Comparison of ENCODE assay signal across 20 cellular contexts in genomic region chr1:219963432-219963831, GRCh38. TPM values are rescaled to one million over a fixed set of nuclear protein-coding genes. Genes with fewer than 3 reads are reported as not detected.
DNase-seq lines count a peak whose midpoint lies in the region; ATAC-seq and TF ChIP-seq lines count a peak whose summit lies in the region.
"Had no signal": no experiment of that assay in that cellular context is flagged by ENCODE, and none has a peak within 500 bp of the region (broad histone marks: within the 10 kb centered on the region; RNA-seq: fewer than 3 reads in every experiment).

No MANE protein-coding gene starts in this region.

- no peak overlapping the region for H3K27ac ChIP-seq in liver (ENCODE audit: low read depth in 1 of 2, low read length in 2 of 2)
- H3K27ac ChIP-seq in GM23338 (ENCODE audit: low read depth) = no peak overlapping the region
- H3K27ac ChIP-seq: BLaER1 treated with 17β-estradiol and CSF1 and Interleukin-3, amounts not matched to agents 10 nM and 100 nM had no signal

- TF ChIP-seq RAD21 in liver (IDR thresholded peaks at IDR 0.05) = peak in 1 of 2 donors; percentile 20

- no peak overlapping the region for H3K4me3 ChIP-seq in liver (ENCODE audit: low read depth in 1 of 3, low read length in 3 of 3)
- H3K4me3 ChIP-seq in GM23338 = no peak overlapping the region
- H3K4me3 ChIP-seq: BLaER1 treated with 17β-estradiol and CSF1 and Interleukin-3, amounts not matched to agents 10 nM and 100 nM; GM12878 had no signal

- H2AFZ ChIP-seq in GM23338 = no peak overlapping the region

- no peaks in the 10 kb centered on the region for H3K79me2 ChIP-seq in GM23338 (replicated peaks; ENCODE audit: insufficient read depth)

- H3K9ac ChIP-seq in liver (ENCODE audit: low read depth in 1 of 2, low read length in 2 of 2) = no peak overlapping the region
- H3K9ac ChIP-seq: BLaER1 treated with 17β-estradiol and CSF1 and Interleukin-3, amounts not matched to agents 10 nM and 100 nM had no signal

- no peaks in the 10 kb centered on the region for H3K9me3 Mint-ChIP-seq in GM23338

- ATAC-seq in GM23338 (no peak), HG03108 (IDR thresholded peaks at IDR 0.05; ENCODE audit: unreplicated experiment) (no peak)
- ATAC-seq: GM12878, HCT116 had no signal

- WGBS in liver = 49% methylated on average over 7 of the region's 7 CpGs

- no peak overlapping the region for H3K4me3 Mint-ChIP-seq in GM23338

- H3K4me1 Mint-ChIP-seq in GM23338 = peaks cover 3% of the 10 kb centered on the region; the same call in 1 of the 3 replicates

- H3K36me3 Mint-ChIP-seq in GM23338 (ENCODE audit: low read depth) = peaks cover 9% of the 10 kb centered on the region; the same call in 2 of the 3 replicates

- H3K27me3 ChIP-seq in liver (ENCODE audit: control insufficient read depth in 4 of 4, insufficient read depth in 4 of 4, low read length in 3 of 4) (no peaks in the 10 kb centered on the region), GM23338 (ENCODE audit: insufficient read depth) (no peaks in the 10 kb centered on the region)
- H3K27me3 ChIP-seq: BLaER1 treated with 17β-estradiol and CSF1 and Interleukin-3, amounts not matched to agents 10 nM and 100 nM had no signal

- peaks cover 0 to 8% (median 4%) of the 10 kb centered on the region in 4 donors for H3K36me3 ChIP-seq in liver (ENCODE audit: control insufficient read depth in 4 of 4, insufficient read depth in 3 of 4, low read depth in 1 of 4, low read length in 3 of 4)
- H3K36me3 ChIP-seq in GM23338 (ENCODE audit: insufficient read depth) = no peaks in the 10 kb centered on the region

- H3F3A ChIP-seq in GM23338 (replicated peaks; ENCODE audit: low read depth) = no peaks in the 10 kb centered on the region

- no peak overlapping the region for H3K27ac Mint-ChIP-seq in GM23338

- peaks cover 1% of the 10 kb centered on the region for H3K27me3 Mint-ChIP-seq in GM23338 (ENCODE audit: insufficient read depth, low read depth, poor library complexity)

- in situ Hi-C loops in GM13976 (cut with MboI; ENCODE audit: low sequenced_read_pairs, unreplicated experiment) = no loop called here

- H4K20me1 ChIP-seq in GM23338 (replicated peaks; ENCODE audit: insufficient read depth) = no peaks in the 10 kb centered on the region
- H4K20me1 ChIP-seq: BLaER1 treated with 17β-estradiol and CSF1 and Interleukin-3, amounts not matched to agents 10 nM and 100 nM had no signal

- H3K4me1 ChIP-seq in liver (ENCODE audit: control insufficient read depth in 4 of 4, insufficient read depth in 4 of 4, low read length in 3 of 4) (peaks cover 0 to 22% (median 3%) of the 10 kb centered on the region in 4 donors), GM23338 (ENCODE audit: insufficient read depth) (no peaks in the 10 kb centered on the region; the same call in 1 of the 2 replicates)
- H3K4me1 ChIP-seq: BLaER1 treated with 17β-estradiol and CSF1 and Interleukin-3, amounts not matched to agents 10 nM and 100 nM had no signal

- no peak overlapping the region for H3K4me2 ChIP-seq in GM23338
- H3K4me2 ChIP-seq: BLaER1 treated with 17β-estradiol and CSF1 and Interleukin-3, amounts not matched to agents 10 nM and 100 nM had no signal

- no peaks in the 10 kb centered on the region for H3K9me3 ChIP-seq in liver (ENCODE audit: control insufficient read depth in 4 of 4, low read length in 3 of 4)
- H3K9me3 ChIP-seq: BLaER1 treated with 17β-estradiol and CSF1 and Interleukin-3, amounts not matched to agents 10 nM and 100 nM had no signal

- DNase-seq in SHP77 (lab: John Stamatoyannopoulos, UW) (peak; percentile 28 to 41), SHP77 treated with DMSO at 0.1 percent for 48 hours (lab: John Stamatoyannopoulos, UW) (no peak), amniotic epithelial cell (ENCODE audit: low read depth) (peak; percentile 2), GM23338 (ENCODE audit: low spot score) (no peak), GM13976 (ENCODE audit: low spot score) (no peak)
- DNase-seq: GF-D8, GOT3, KBM-7, NCI-H1417, NCI-H187, NCI-H226, NCI-H526 treated with DMSO at 0.1 percent for 48 hours, OCI-M1, T-helper 1 cell had no signal

- H3K9me2 ChIP-seq in GM23338 (ENCODE audit: insufficient read depth) = peaks cover 7% of the 10 kb centered on the region

- TF ChIP-seq CTCF in liver (IDR thresholded peaks at IDR 0.05; ENCODE audit: low read depth, low read length, missing input control) (no peak), GM23338 (conservative IDR thresholded peaks at IDR 0.05; ENCODE audit: low read depth in 2 of 2) (no peak), GM13976 (IDR thresholded peaks at IDR 0.05; ENCODE audit: borderline replicate concordance, control extremely low read depth, extremely low read depth, insufficient read depth, missing control alignments) (no peak)

TF ChIP-seq in liver, 16 proteins besides CTCF, POLR2A, EP300 and RAD21:
- no peak for TF ChIP-seq TAF1 (conservative IDR thresholded peaks at IDR 0.05)
- no peak for TF ChIP-seq ZBTB33 (IDR thresholded peaks at IDR 0.05)
- TF ChIP-seq, protein P1, sequence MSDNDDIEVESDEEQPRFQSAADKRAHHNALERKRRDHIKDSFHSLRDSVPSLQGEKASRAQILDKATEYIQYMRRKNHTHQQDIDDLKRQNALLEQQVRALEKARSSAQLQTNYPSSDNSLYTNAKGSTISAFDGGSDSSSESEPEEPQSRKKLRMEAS (IDR thresholded peaks at IDR 0.05) = peak; percentile 41
- TF ChIP-seq HNF4G (IDR thresholded peaks at IDR 0.05) = no peak
- no peak for TF ChIP-seq NR2F2 (IDR thresholded peaks at IDR 0.05)
- TF ChIP-seq HNF4A (conservative IDR thresholded peaks at IDR 0.05) = peak in 1 of 2 donors; percentile 53
- peak; percentile 90 for TF ChIP-seq FOXA2 (IDR thresholded peaks at IDR 0.05)
- TF ChIP-seq YY1 (IDR thresholded peaks at IDR 0.05) = no peak
- peak; percentile 86 for TF ChIP-seq FOXA1 (IDR thresholded peaks at IDR 0.05)
- TF ChIP-seq RXRA (IDR thresholded peaks at IDR 0.05) = peak; percentile 16 to 49

TF ChIP-seq in GM23338, 12 proteins besides CTCF, POLR2A, EP300 and RAD21:
- TF ChIP-seq ZNF331 (CRISPR knock-in tag; IDR thresholded peaks at IDR 0.05; ENCODE audit: low read depth) (no peak), ZNF462 (CRISPR knock-in tag; IDR thresholded peaks at IDR 0.05) (no peak), STAT1 (IDR thresholded peaks at IDR 0.05; ENCODE audit: unreplicated experiment) (no peak), EZH2 (IDR thresholded peaks at IDR 0.05; ENCODE audit: low read depth, unreplicated experiment) (no peak)

RNA-seq across cellular contexts. Expression of gene SLC30A10, which starts 35.1 kb away (rescaled TPM):
- 10 to 100 TPM; 56.5 to 90.9 TPM for total RNA-seq in liver
- polyA plus RNA-seq in liver (10 to 100 TPM; 18.5 to 18.8 TPM), GM23338 (2016; fragmentation: Nextera tagmentation; extraction: Ambion mirVana) (0.17 and 0.47 TPM in 2 replicates)
- total RNA-seq in GM23338 (2014; rRNA removed; shearing (Covaris generic)) = 0.47 and 1.1 TPM in 2 replicates
- total RNA-seq: A673, GM12878 had no signal
- polyA plus RNA-seq: GM12878 had no signal

Comparison
In these comparisons a context has a peak if more than half of its experiments do, and no peak if none do; other contexts are left out.
1. DNase-seq: peak in SHP77 (2 of 2) and amniotic epithelial cell (single experiment); none in SHP77 treated with DMSO at 0.1 percent for 48 hours (single experiment), GM23338 (single experiment) and GM13976 (single experiment).
2. RNA of gene SLC30A10, which starts 35.1 kb away (total RNA-seq): 56.5 to 90.9 TPM in liver; 0.47 to 1.1 TPM in GM23338; every median in the first group is over 10 times any median in the second.